Comparison of ENCODE assay signal across 9 cellular contexts in genomic region chr3:10744098-10744465, GRCh38.
DNase-seq lines count a peak whose midpoint lies in the region; ATAC-seq and TF ChIP-seq lines count a peak whose summit lies in the region.
"Had no signal": no experiment of that assay in that cellular context is flagged by ENCODE, and none has a peak within 500 bp of the region (broad histone marks: within the 10 kb centered on the region; RNA-seq: fewer than 3 reads in every experiment).

No MANE protein-coding gene starts in this region.

- CTCF ChIA-PET in HEK293 (lab: Yijun Ruan, JAX) = interaction anchor here (0.6 kb wide), 1 partner anchor 760 kb away, joined by 3 read pairs; no protein-coding TSS in a partner anchor

- H3K79me2 ChIP-seq in DND-41 (ENCODE audit: insufficient read depth, low read length) = no peaks in the 10 kb centered on the region

- H3K9me3 ChIP-seq in DND-41 (ENCODE audit: insufficient read depth, low read length, severe bottlenecking) (no peaks in the 10 kb centered on the region), HEK293 (ENCODE audit: control insufficient read depth, insufficient read depth, low read depth, low read length) (no peaks in the 10 kb centered on the region)

- no peak overlapping the region for H3K4me3 ChIP-seq in DND-41 (ENCODE audit: low read depth in 1 of 2, low read length in 2 of 2)
- no peak overlapping the region for H3K4me3 ChIP-seq in HEK293 (ENCODE audit: low read depth, low read length)
- H3K4me3 ChIP-seq: lung had no signal

- no peaks in the 10 kb centered on the region for H3K36me3 ChIP-seq in DND-41 (ENCODE audit: insufficient read depth, low read length)
- no peaks in the 10 kb centered on the region for H3K36me3 ChIP-seq in HEK293 (ENCODE audit: control insufficient read depth in 2 of 2, insufficient read depth in 1 of 2, low read length in 2 of 2)

- no peak overlapping the region for H3K4me2 ChIP-seq in DND-41 (ENCODE audit: insufficient read depth, low read length)

- no peak overlapping the region for H2AFZ ChIP-seq in DND-41 (ENCODE audit: low read depth, low read length)

- TF ChIP-seq CTCF in DND-41 (IDR thresholded peaks at IDR 0.05; ENCODE audit: borderline replicate concordance, extremely low read depth, low read length, poor library complexity, severe bottlenecking) = peak; percentile 32
- peak; percentile 64 for TF ChIP-seq CTCF in HEK293 (tag by site-specific recombination; IDR thresholded peaks at IDR 0.05)

- no peak for DNase-seq in DND-41
- DNase-seq in iPS-NIHi11 (ENCODE audit: low spot score) = peak; percentile 29
- no peak for DNase-seq in A172 (ENCODE audit: low spot score)
- no peak for DNase-seq in NCI-H748 (lab: John Stamatoyannopoulos, UW; ENCODE audit: unreplicated experiment)
- DNase-seq in NCI-H1436 treated with DMSO at 0.1 percent for 48 hours (lab: John Stamatoyannopoulos, UW) = no peak
- DNase-seq: T1000 had no signal

- POLR2A ChIA-PET in HEK293 (lab: Yijun Ruan, JAX) = no interaction called here

- peaks cover 3% of the 10 kb centered on the region; the same call in 1 of the 2 replicates for H4K20me1 ChIP-seq in DND-41 (ENCODE audit: insufficient read depth, low read length)

- H3K9ac ChIP-seq in DND-41 (ENCODE audit: low read depth, low read length) = no peak overlapping the region

- ATAC-seq in DND-41 (ENCODE audit: insufficient read depth, low read depth) (peak; percentile 61; the same call in 2 of the 3 replicates), SK-N-SH treated with all-trans-retinoic acid at 6 μM for 48 hours (peak; percentile 46; the same call in 2 of the 3 replicates)

- no peak overlapping the region for H3K27ac ChIP-seq in DND-41 (ENCODE audit: low read length)
- no peak overlapping the region for H3K27ac ChIP-seq in HEK293 (ENCODE audit: extremely low read depth, low read depth, low read length)

- no peaks in the 10 kb centered on the region for H3K27me3 ChIP-seq in DND-41 (ENCODE audit: insufficient read depth, low read length, poor library complexity)

- no peaks in the 10 kb centered on the region for H3K4me1 ChIP-seq in DND-41 (ENCODE audit: insufficient read depth, low read length)
- no peaks in the 10 kb centered on the region; the same call in 1 of the 2 replicates for H3K4me1 ChIP-seq in HEK293 (ENCODE audit: control insufficient read depth, insufficient read depth, low read length)

TF ChIP-seq in HEK293, 187 proteins besides CTCF, POLR2A, EP300 and RAD21 (continues in another document):
- TF ChIP-seq INSM2 (tag by site-specific recombination; IDR thresholded peaks at IDR 0.05) (no peak), ZBTB21 (tag by site-specific recombination; IDR thresholded peaks at IDR 0.05) (no peak), ZNF157 (tag by site-specific recombination; IDR thresholded peaks at IDR 0.05) (no peak), ZNF48 (tag by site-specific recombination; IDR thresholded peaks at IDR 0.05) (no peak), ZIC2 (tag by site-specific recombination; IDR thresholded peaks at IDR 0.05) (peak; percentile 76), REST (tag by site-specific recombination; IDR thresholded peaks at IDR 0.05) (no peak), ZNF473 (tag by site-specific recombination; IDR thresholded peaks at IDR 0.05) (no peak), ZNF654 (tag by site-specific recombination; IDR thresholded peaks at IDR 0.05; ENCODE audit: low read depth) (peak; percentile 24)

TF ChIP-seq in SK-N-SH treated with all-trans-retinoic acid at 6 μM for 48 hours, 23 proteins besides CTCF, POLR2A, EP300 and RAD21:
- TF ChIP-seq OSR1 (CRISPR knock-in tag; IDR thresholded peaks at IDR 0.05) (no peak), CSDC2 (CRISPR knock-in tag; IDR thresholded peaks at IDR 0.05) (no peak), ZNF70 (CRISPR knock-in tag; IDR thresholded peaks at IDR 0.05) (no peak), ZFP30 (CRISPR knock-in tag; IDR thresholded peaks at IDR 0.05) (no peak), ISL1 (CRISPR knock-in tag; IDR thresholded peaks at IDR 0.05) (no peak), PPARA (CRISPR knock-in tag; IDR thresholded peaks at IDR 0.05; ENCODE audit: borderline replicate concordance) (no peak), ZNF565 (CRISPR knock-in tag; conservative IDR thresholded peaks at IDR 0.05; ENCODE audit: low read depth) (no peak), ZFP3 (CRISPR knock-in tag; IDR thresholded peaks at IDR 0.05) (no peak), TOX (CRISPR knock-in tag; IDR thresholded peaks at IDR 0.05; ENCODE audit: borderline replicate concordance) (no peak), GLIS3 (CRISPR knock-in tag; IDR thresholded peaks at IDR 0.05) (no peak)
